ENCODE assay signal across 10 cellular contexts in genomic region chr20:57265649-57266250, GRCh38. TPM values are rescaled to one million over a fixed set of nuclear protein-coding genes. Genes with fewer than 3 reads are reported as not detected.
DNase-seq lines count a peak whose midpoint lies in the region; ATAC-seq, FAIRE-seq and TF ChIP-seq lines count a peak whose summit lies in the region.
"Had no signal": no experiment of that assay in that cellular context is flagged by ENCODE, and none has a peak within 500 bp of the region (broad histone marks: within the 10 kb centered on the region; RNA-seq: fewer than 3 reads in every experiment).

No MANE protein-coding gene starts in this region.

- H3K4me3 Mint-ChIP-seq in activated naive CD8-positive, alpha-beta T cell treated with anti-CD3 and anti-CD28 coated beads, Interleukin-2, amount 10 ng/mL, durations not matched to agents 7 days and 5 days = no peak overlapping the region
- H3K4me3 Mint-ChIP-seq in activated naive CD8-positive, alpha-beta T cell treated with anti-CD3 and anti-CD28 coated beads, Interleukin-2, amount 50 U/mL, for 24 hours = no peak overlapping the region

- no TSS peak for BruUV-seq in endothelial cell of umbilical vein (replicated peaks; lab: Mats Ljungman, UMichigan)

- no peaks in the 10 kb centered on the region for H3K9me3 Mint-ChIP-seq in activated naive CD8-positive, alpha-beta T cell treated with anti-CD3 and anti-CD28 coated beads, Interleukin-2, amount 10 ng/mL, durations not matched to agents 7 days and 5 days
- no peaks in the 10 kb centered on the region for H3K9me3 Mint-ChIP-seq in activated naive CD8-positive, alpha-beta T cell treated with anti-CD3 and anti-CD28 coated beads, Interleukin-2, amount 50 U/mL, for 24 hours

- H4K20me1 ChIP-seq in endothelial cell of umbilical vein (replicated peaks; ENCODE audit: control insufficient read depth, extremely low read depth, insufficient read depth, low read length) = no peaks in the 10 kb centered on the region

- ATAC-seq in activated naive CD8-positive, alpha-beta T cell treated with anti-CD3 and anti-CD28 coated beads, Interleukin-2, amount 10 ng/mL, durations not matched to agents 7 days and 5 days (ENCODE audit: low read depth) = no peak
- ATAC-seq in activated naive CD8-positive, alpha-beta T cell treated with anti-CD3 and anti-CD28 coated beads, Interleukin-2, amount 50 U/mL, for 24 hours = no peak
- no peak for ATAC-seq in GM21717 (IDR thresholded peaks at IDR 0.05; ENCODE audit: unreplicated experiment)

- 1% methylated on average over 30 to 53 of the region's 62 CpGs for WGBS in mesodermal cell (ENCODE audit: insufficient coverage in 2 of 2), 2 experiments
- under 1% methylated on average over 62 of the region's 62 CpGs for WGBS in urinary bladder

- H3K36me3 Mint-ChIP-seq in activated naive CD8-positive, alpha-beta T cell treated with anti-CD3 and anti-CD28 coated beads, Interleukin-2, amount 10 ng/mL, durations not matched to agents 7 days and 5 days = no peaks in the 10 kb centered on the region
- H3K36me3 Mint-ChIP-seq in activated naive CD8-positive, alpha-beta T cell treated with anti-CD3 and anti-CD28 coated beads, Interleukin-2, amount 50 U/mL, for 24 hours (ENCODE audit: low read depth) = no peaks in the 10 kb centered on the region

- H3K4me3 ChIP-seq in endothelial cell of umbilical vein (replicated peaks in 1 of 3; ENCODE audit: insufficient read depth in 1 of 3, low read depth in 1 of 3, low read length in 3 of 3) (no peak overlapping the region), mesodermal cell (ENCODE audit: extremely low read depth, insufficient read depth, low read length, poor library complexity, severe bottlenecking) (peak overlapping the region; percentile 42), urinary bladder (ENCODE audit: low read depth, low read length) (peak overlapping the region; percentile 57)

- H2AFZ ChIP-seq in endothelial cell of umbilical vein (ENCODE audit: low read depth, low read length) = no peak overlapping the region

- H3K4me1 ChIP-seq in endothelial cell of umbilical vein (ENCODE audit: control insufficient read depth, extremely low read depth, insufficient read depth, low read length) (no peaks in the 10 kb centered on the region), mesodermal cell (ENCODE audit: control insufficient read depth, insufficient read depth, low read length, poor library complexity, severe bottlenecking) (peaks cover 17% of the 10 kb centered on the region), urinary bladder (ENCODE audit: insufficient read depth) (no peaks in the 10 kb centered on the region)

- TF ChIP-seq CTCF in endothelial cell of umbilical vein (IDR thresholded peaks at IDR 0.05; ENCODE audit: extremely low read depth in 1 of 2, insufficient read depth in 1 of 2, low read depth in 1 of 2, low read length in 2 of 2) = no peak

- H3K27ac Mint-ChIP-seq in activated naive CD8-positive, alpha-beta T cell treated with anti-CD3 and anti-CD28 coated beads, Interleukin-2, amount 10 ng/mL, durations not matched to agents 7 days and 5 days = no peak overlapping the region
- no peak overlapping the region for H3K27ac Mint-ChIP-seq in activated naive CD8-positive, alpha-beta T cell treated with anti-CD3 and anti-CD28 coated beads, Interleukin-2, amount 50 U/mL, for 24 hours

- POLR2A ChIA-PET in activated naive CD8-positive, alpha-beta T cell treated with anti-CD3 and anti-CD28 coated beads, Interleukin-2, amount 10 ng/mL, durations not matched to agents 7 days and 5 days (lab: Charles Lee) = no interaction called here
- POLR2A ChIA-PET in endothelial cell of umbilical vein (lab: Charles Lee) = no interaction called here

- H3K27ac ChIP-seq in endothelial cell of umbilical vein (ENCODE audit: insufficient read depth, low read depth, low read length) (no peak overlapping the region), mesodermal cell (ENCODE audit: low read depth, low read length, severe bottlenecking) (no peak overlapping the region), urinary bladder (ENCODE audit: low read depth) (no peak overlapping the region)
- H3K27ac ChIP-seq: neutrophil had no signal

- no peak overlapping the region for H3K4me2 ChIP-seq in endothelial cell of umbilical vein (ENCODE audit: insufficient read depth, low read length)

- no peaks in the 10 kb centered on the region for H3K9me1 ChIP-seq in endothelial cell of umbilical vein (replicated peaks; ENCODE audit: control insufficient read depth, extremely low read depth, insufficient read depth, low read length)

- peaks cover 29 to 37% of the 10 kb centered on the region in 2 experiments for H3K27me3 ChIP-seq in endothelial cell of umbilical vein (ENCODE audit: control insufficient read depth in 2 of 2, insufficient read depth in 2 of 2, low read length in 2 of 2)

- intact Hi-C loops in endothelial cell of umbilical vein (cut with micrococcal nuclease) = no loop called here

- CTCF ChIA-PET in endothelial cell of umbilical vein (lab: Charles Lee) = no interaction called here

- no peak overlapping the region for H3K9ac ChIP-seq in endothelial cell of umbilical vein (replicated peaks; ENCODE audit: extremely low read depth, insufficient read depth, low read length)

- dilution Hi-C loops in endothelial cell of umbilical vein (cut with MboI; ENCODE audit: extremely low pct_ligation_motif_present, low sequenced_read_pairs) = no loop called here

- FAIRE-seq in endothelial cell of umbilical vein (lab: Jason Lieb, UNC) = no peak

- H3K36me3 ChIP-seq in endothelial cell of umbilical vein (ENCODE audit: control insufficient read depth in 2 of 2, extremely low read depth in 1 of 2, insufficient read depth in 2 of 2, low read length in 2 of 2) (no peaks in the 10 kb centered on the region), mesodermal cell (ENCODE audit: control insufficient read depth, insufficient read depth, low read length) (no peaks in the 10 kb centered on the region), urinary bladder (ENCODE audit: insufficient read depth) (no peaks in the 10 kb centered on the region)
- H3K36me3 ChIP-seq: neutrophil had no signal

- H3K9me3 ChIP-seq in endothelial cell of umbilical vein (replicated peaks; ENCODE audit: control insufficient read depth, insufficient read depth, low read length) (no peaks in the 10 kb centered on the region), mesodermal cell (ENCODE audit: control insufficient read depth, low read length) (no peaks in the 10 kb centered on the region)
- H3K9me3 ChIP-seq: neutrophil had no signal

- H3K79me2 ChIP-seq in endothelial cell of umbilical vein (ENCODE audit: control insufficient read depth, insufficient read depth, low read length) = no peaks in the 10 kb centered on the region

- no peaks in the 10 kb centered on the region for H3K4me1 Mint-ChIP-seq in activated naive CD8-positive, alpha-beta T cell treated with anti-CD3 and anti-CD28 coated beads, Interleukin-2, amount 10 ng/mL, durations not matched to agents 7 days and 5 days
- peaks cover 3% of the 10 kb centered on the region for H3K4me1 Mint-ChIP-seq in activated naive CD8-positive, alpha-beta T cell treated with anti-CD3 and anti-CD28 coated beads, Interleukin-2, amount 50 U/mL, for 24 hours

- peak; percentile 34 for DNase-seq in activated naive CD8-positive, alpha-beta T cell treated with anti-CD3 and anti-CD28 coated beads, Interleukin-2, amount 10 ng/mL, durations not matched to agents 7 days and 5 days
- DNase-seq in activated naive CD8-positive, alpha-beta T cell treated with anti-CD3 and anti-CD28 coated beads, Interleukin-2, amount 50 U/mL, for 24 hours = no peak
- no peak for DNase-seq in endothelial cell of umbilical vein (ENCODE audit: low read depth, low spot score)
- no peak for DNase-seq in ureter (ENCODE audit: low spot score)
- DNase-seq in activated CD4-positive, CD25-positive, alpha-beta regulatory T cell treated with anti-CD3 and anti-CD28 coated beads, Interleukin-2, amount 50 U/mL, for 72 hours = no peak

- no peak for TF ChIP-seq POLR2A in endothelial cell of umbilical vein (IDR thresholded peaks at IDR 0.05; ENCODE audit: low read depth, low read length)

- H3K27me3 Mint-ChIP-seq in activated naive CD8-positive, alpha-beta T cell treated with anti-CD3 and anti-CD28 coated beads, Interleukin-2, amount 10 ng/mL, durations not matched to agents 7 days and 5 days = peaks cover 84% of the 10 kb centered on the region
- peaks cover 75% of the 10 kb centered on the region for H3K27me3 Mint-ChIP-seq in activated naive CD8-positive, alpha-beta T cell treated with anti-CD3 and anti-CD28 coated beads, Interleukin-2, amount 50 U/mL, for 24 hours

TF ChIP-seq in endothelial cell of umbilical vein, 7 proteins besides CTCF, POLR2A, EP300 and RAD21:
- TF ChIP-seq FOS (IDR thresholded peaks at IDR 0.05; ENCODE audit: borderline replicate concordance, insufficient read depth, low read length) (no peak), POLR2AphosphoS5 (IDR thresholded peaks at IDR 0.05; ENCODE audit: insufficient read depth, low read depth, low read length) (no peak), EZH2 (IDR thresholded peaks at IDR 0.05; ENCODE audit: borderline replicate concordance, low read depth, low read length, severe bottlenecking) (peak; percentile 14), MAX (IDR thresholded peaks at IDR 0.05; ENCODE audit: insufficient read depth, insufficient read length) (no peak), GATA2 (IDR thresholded peaks at IDR 0.05; ENCODE audit: insufficient read depth, insufficient read length, low read depth, low read length) (no peak)
TF ChIP-seq in endothelial cell of umbilical vein: peak in this region for 1.

RNA-seq across cellular contexts. Expression of gene BMP7, which starts 0.7 kb away (rescaled TPM):
- not detected for total RNA-seq in activated naive CD8-positive, alpha-beta T cell treated with anti-CD3 and anti-CD28 coated beads, Interleukin-2, amount 10 ng/mL, durations not matched to agents 7 days and 5 days
- not detected in 2 replicates for total RNA-seq in endothelial cell of umbilical vein
- not detected in 2 replicates for polyA plus RNA-seq in endothelial cell of umbilical vein
- not detected in 2 replicates for polyA plus RNA-seq in endothelial cell of umbilical vein (2011; cell fraction: cytosol; rRNA removed)
- not detected in 2 replicates for polyA plus RNA-seq in endothelial cell of umbilical vein (2011; cell fraction: nucleus; rRNA removed)
- not detected in 2 replicates for polyA plus RNA-seq in endothelial cell of umbilical vein (2012)
- polyA minus RNA-seq in endothelial cell of umbilical vein = not detected in 2 replicates
- not detected for polyA minus RNA-seq in endothelial cell of umbilical vein (2011; cell fraction: cytosol; rRNA and poly(A)+ RNA removed)
- not detected in 2 replicates for polyA minus RNA-seq in endothelial cell of umbilical vein (2011; cell fraction: nucleus; rRNA and poly(A)+ RNA removed)
- polyA plus RNA-seq in mesodermal cell (2013, experiment 1 of 2) = 4.6 TPM
- 3.0 TPM for polyA plus RNA-seq in mesodermal cell (2013, experiment 2 of 2)
- total RNA-seq in urinary bladder = 12.1 TPM
- polyA plus RNA-seq in urinary bladder = 8.5 TPM
- total RNA-seq in ureter = 32.0 TPM
- total RNA-seq: T-helper 1 cell treated with Interleukin-12 subunit alpha and Interleukin-12 subunit beta and Interleukin-4 antibody, amounts not matched to agents 30 ng/mL and 1 ng/mL, for 36 hours had no signal

Comparison
In these comparisons a context has a peak if more than half of its experiments do, and no peak if none do; other contexts are left out.
1. H3K4me3 ChIP-seq: peak in mesodermal cell (single experiment) and urinary bladder (single experiment); none in endothelial cell of umbilical vein (0 of 3).
2. RNA of gene BMP7, which starts 0.7 kb away (total RNA-seq): 32.0 TPM in ureter (single experiment) and 12.1 TPM in urinary bladder (single experiment); not detected in activated naive CD8-positive, alpha-beta T cell treated with anti-CD3 and anti-CD28 coated beads, Interleukin-2, amount 10 ng/mL, durations not matched to agents 7 days and 5 days and not detected in endothelial cell of umbilical vein; every median in the first group is over 10 times any median in the second.